24 cellular contexts compared by ENCODE assay signal in genomic region chr17:80141463-80142165, GRCh38. TPM values are rescaled to one million over a fixed set of nuclear protein-coding genes. Genes with fewer than 3 reads are reported as not detected.
A peak's percentile ranks its signal among the peaks of the same experiment; 100 is the strongest.
DNase-seq lines count a peak whose midpoint lies in the region; ATAC-seq, FAIRE-seq and TF ChIP-seq lines count a peak whose summit lies in the region.
"Had no signal": no experiment of that assay in that cellular context is flagged by ENCODE, and none has a peak within 500 bp of the region (broad histone marks: within the 10 kb centered on the region; RNA-seq: fewer than 3 reads in every experiment).

No MANE protein-coding gene starts in this region.

- POLR2A ChIA-PET in A549 (lab: Yijun Ruan, JAX), result no interaction called here
- POLR2A ChIA-PET in GM12878 (lab: Charles Lee), result no interaction called here

- H3K9ac ChIP-seq in GM12878 (ENCODE audit: control insufficient read depth, insufficient read depth, low read length) (no peak overlapping the region), neuronal stem cell (ENCODE audit: low read depth, low read length, poor library complexity) (no peak overlapping the region), GM23248 (no peak overlapping the region)

- TF ChIP-seq RAD21 in A549 (conservative IDR thresholded peaks at IDR 0.05 in 1 of 2, IDR thresholded peaks at IDR 0.05 in 1 of 2) (no peak), GM12878 (IDR thresholded peaks at IDR 0.05; ENCODE audit: insufficient read depth, low read depth, low read length) (no peak)

- no peak overlapping the region for H4K8ac ChIP-seq in neuronal stem cell (ENCODE audit: low read depth, low read length)

- no peaks in the 10 kb centered on the region for H3K27me3 ChIP-seq in GM12878 (replicated peaks in 1 of 2; ENCODE audit: control insufficient read depth in 2 of 2, insufficient read depth in 2 of 2, low read length in 1 of 2)
- no peaks in the 10 kb centered on the region for H3K27me3 ChIP-seq in neuronal stem cell (ENCODE audit: control insufficient read depth in 3 of 3, insufficient read depth in 3 of 3, low read depth in 1 of 3, low read length in 3 of 3)
- no peaks in the 10 kb centered on the region for H3K27me3 ChIP-seq in GM23248 (replicated peaks; ENCODE audit: insufficient read depth)
- no peaks in the 10 kb centered on the region for H3K27me3 ChIP-seq in psoas muscle (ENCODE audit: insufficient read depth in 3 of 3, low read length in 2 of 3)
- H3K27me3 ChIP-seq: SJCRH30 had no signal

- no TSS peak for BruUV-seq in GM12878 (replicated peaks; lab: Mats Ljungman, UMichigan)

- no peaks in the 10 kb centered on the region for H3K27me3 Mint-ChIP-seq in activated T-cell treated with anti-CD3 and anti-CD28 coated beads, Interleukin-2, amount 50 U/mL, for 72 hours (ENCODE audit: low read depth)
- no peaks in the 10 kb centered on the region for H3K27me3 Mint-ChIP-seq in activated T-cell treated with anti-CD3 and anti-CD28 coated beads, Interleukin-2, amount 50 U/mL, for 4 hours (ENCODE audit: low read depth)

- H3K9me2 ChIP-seq in GM23248 (ENCODE audit: insufficient read depth), result no peaks in the 10 kb centered on the region

- H3K27ac ChIP-seq in A549 (no peak overlapping the region), GM12878 (ENCODE audit: control insufficient read depth, insufficient read depth) (no peak overlapping the region), neuronal stem cell (replicated peaks; ENCODE audit: low read length) (peak overlapping the region; percentile 9), GM23248 (no peak overlapping the region), psoas muscle (no peak overlapping the region)
- H3K27ac ChIP-seq: SJCRH30 had no signal

- H3F3A ChIP-seq in GM23248 (ENCODE audit: insufficient read depth), result no peaks in the 10 kb centered on the region

- SMC1A ChIA-PET in GM12878 (lab: Charles Lee; ENCODE audit: uncharacterized antibody, unreplicated experiment), result interaction anchor here (0.6 kb wide), 1 partner anchor 11 kb away, joined by 3 read pairs; no protein-coding TSS in a partner anchor

- TF ChIP-seq POLR2A in A549 (IDR thresholded peaks at IDR 0.05; ENCODE audit: low read length) (no peak), GM12878 (IDR thresholded peaks at IDR 0.05; ENCODE audit: low read depth, low read length) (no peak)

- 95% methylated on average over 7 of the region's 7 CpGs for WGBS in A549 (ENCODE audit: missing lambda C conversion rate)
- 97% methylated on average over 7 of the region's 7 CpGs for WGBS in GM12878 (ENCODE audit: insufficient coverage, insufficient replicate concordance, low lambda C conversion rate, missing lambda C conversion rate)
- no CpG with 5 or more reads among the region's 7 CpGs for WGBS in neuronal stem cell (ENCODE audit: extremely low coverage in 2 of 2, insufficient read length in 2 of 2, insufficient replicate concordance in 1 of 2), 2 donors
- WGBS in GM23248 (ENCODE audit: low coverage in 1 of 2, low lambda C conversion rate in 2 of 2, missing lambda C conversion rate in 2 of 2), 2 experiments, result 90 to 95% methylated on average over 7 of the region's 7 CpGs
- WGBS in psoas muscle, 3 donors, result 88 to 90% (median 89%) methylated on average over 7 of the region's 7 CpGs

- peaks cover 23% of the 10 kb centered on the region for H3K4me1 Mint-ChIP-seq in activated T-cell treated with anti-CD3 and anti-CD28 coated beads, Interleukin-2, amount 50 U/mL, for 72 hours (ENCODE audit: low read depth)
- peaks cover 20% of the 10 kb centered on the region for H3K4me1 Mint-ChIP-seq in activated T-cell treated with anti-CD3 and anti-CD28 coated beads, Interleukin-2, amount 50 U/mL, for 4 hours (ENCODE audit: low read depth)

- H3K27ac Mint-ChIP-seq in activated T-cell treated with anti-CD3 and anti-CD28 coated beads, Interleukin-2, amount 50 U/mL, for 72 hours, result peak overlapping the region; percentile 59
- H3K27ac Mint-ChIP-seq: GM23338 had no signal

- in situ Hi-C loops in GM12878 (cut with MboI), result no loop called here
- in situ Hi-C loops in GM23248 (cut with MboI), result no loop called here

- CTCF ChIA-PET in A549 (lab: Yijun Ruan, JAX), result interaction anchor here (0.8 to 3.4 kb wide), 6 partner anchors 8 to 133 kb away, joined by 3 to 21 read pairs (median 6); partner anchors contain the start of gene GAA
- CTCF ChIA-PET in GM12878 (lab: Yijun Ruan, JAX), result interaction anchor here (0.9 to 4.9 kb wide), 3 partner anchors 21 to 60 kb away, joined by 3 to 21 read pairs (median 3); partner anchors contain the start of gene GAA

- RAD21 ChIA-PET in GM12878 (lab: Charles Lee; ENCODE audit: unreplicated experiment), result no interaction called here

- H3K18ac ChIP-seq in neuronal stem cell (ENCODE audit: low read length), result no peak overlapping the region

- no peak for ATAC-seq in activated T-cell treated with anti-CD3 and anti-CD28 coated beads, Interleukin-2, amount 50 U/mL, for 72 hours (replicated peaks in 1 of 2)
- ATAC-seq in activated T-cell treated with anti-CD3 and anti-CD28 coated beads, Interleukin-2, amount 50 U/mL, for 4 hours, result no peak
- ATAC-seq in A549 (no peak), GM12878 (no peak), psoas muscle (no peak)
- ATAC-seq: GM23338, PC-3 had no signal

- H3K79me2 ChIP-seq in GM12878 (ENCODE audit: control insufficient read depth, insufficient read depth, low read length) (peaks cover 38% of the 10 kb centered on the region), GM23248 (ENCODE audit: insufficient read depth) (peaks cover 63% of the 10 kb centered on the region)

- peaks cover 9% of the 10 kb centered on the region for H3K79me1 ChIP-seq in neuronal stem cell (ENCODE audit: low read depth, low read length)

- no peak overlapping the region for H3K4me3 ChIP-seq in A549
- H3K4me3 ChIP-seq in GM12878, result 0 out of 2 replicates have a peak overlapping the region, but pooled peaks have one; percentile 1
- no peak overlapping the region for H3K4me3 ChIP-seq in neuronal stem cell (ENCODE audit: low read length in 2 of 2)
- H3K4me3 ChIP-seq in GM23248, result no peak overlapping the region
- H3K4me3 ChIP-seq in psoas muscle, result no peak overlapping the region
- H3K4me3 ChIP-seq: GM23338, SJCRH30 had no signal

- H3K4me2 ChIP-seq in A549 (no peak overlapping the region), GM12878 (ENCODE audit: control insufficient read depth, insufficient read depth) (0 out of 2 replicates have a peak overlapping the region, but pooled peaks have one; percentile 31), neuronal stem cell (ENCODE audit: insufficient read depth, low read length, poor library complexity, severe bottlenecking) (no peak overlapping the region), GM23248 (ENCODE audit: unreplicated experiment) (no peak overlapping the region)
- H3K4me2 ChIP-seq: GM23338 had no signal

- H3K4me3 Mint-ChIP-seq in activated T-cell treated with anti-CD3 and anti-CD28 coated beads, Interleukin-2, amount 50 U/mL, for 72 hours, result no peak overlapping the region
- H3K4me3 Mint-ChIP-seq in activated T-cell treated with anti-CD3 and anti-CD28 coated beads, Interleukin-2, amount 50 U/mL, for 4 hours, result no peak overlapping the region
- H3K4me3 Mint-ChIP-seq: GM23338, H9 had no signal

- H2BK5ac ChIP-seq in neuronal stem cell (ENCODE audit: low read length), result no peak overlapping the region

- no peak overlapping the region for H2BK12ac ChIP-seq in neuronal stem cell (ENCODE audit: low read length)

- peaks cover 27 to 54% of the 10 kb centered on the region in 2 donors for H3K36me3 Mint-ChIP-seq in activated T-cell treated with anti-CD3 and anti-CD28 coated beads, Interleukin-2, amount 50 U/mL, for 72 hours (ENCODE audit: insufficient read depth in 2 of 2)
- H3K36me3 Mint-ChIP-seq in activated T-cell treated with anti-CD3 and anti-CD28 coated beads, Interleukin-2, amount 50 U/mL, for 4 hours (ENCODE audit: insufficient read depth), result peaks cover 57% of the 10 kb centered on the region

- no peak overlapping the region for H2BK15ac ChIP-seq in neuronal stem cell (ENCODE audit: low read length)

- no peak overlapping the region for H3K23ac ChIP-seq in neuronal stem cell (ENCODE audit: low read depth, low read length, poor library complexity)

- TF ChIP-seq EP300 in A549 (IDR thresholded peaks at IDR 0.05) (no peak), GM12878 (IDR thresholded peaks at IDR 0.05; ENCODE audit: borderline replicate concordance in 1 of 2, control insufficient read depth in 1 of 2, low read depth in 2 of 2, low read length in 2 of 2) (no peak)

- H4K20me1 ChIP-seq in GM12878 (ENCODE audit: control insufficient read depth, insufficient read depth) (0 out of 2 replicates have a peak, but pooled peaks cover 3% of the 10 kb centered on the region), GM23248 (ENCODE audit: insufficient read depth) (peaks cover 12% of the 10 kb centered on the region; the same call in 1 of the 2 replicates)

- H2AFZ ChIP-seq in GM12878 (ENCODE audit: control insufficient read depth, low read depth, low read length) (no peak overlapping the region), neuronal stem cell (ENCODE audit: low read length) (no peak overlapping the region), GM23248 (no peak overlapping the region)
- H2AFZ ChIP-seq: GM23338 had no signal

- intact Hi-C loops in GM12878 (cut with micrococcal nuclease; ENCODE audit: unreplicated experiment) (no loop called here), psoas muscle (cut with DNase I) (loop anchor here in 1 of 2 donors (5.0 kb wide), 1 partner anchor 39 kb away; the partner anchor contains the start of gene GAA)

- DNase-seq in activated T-cell treated with anti-CD3 and anti-CD28 coated beads, Interleukin-2, amount 50 U/mL, for 72 hours, result no peak
- DNase-seq in activated T-cell treated with anti-CD3 and anti-CD28 coated beads, Interleukin-2, amount 50 U/mL, for 4 hours, result no peak
- DNase-seq in A549 (ENCODE audit: low read depth in 1 of 2, low spot score in 1 of 2), result no peak
- no peak for DNase-seq in GM12878 (ENCODE audit: low read depth, low spot score)
- no peak for DNase-seq in neuronal stem cell (ENCODE audit: low spot score)
- DNase-seq in GM23248, result no peak
- DNase-seq in psoas muscle, result no peak
- DNase-seq: 8988T; Calu3; DND-41; H9; KBM-7; MM.1S; NCI-H2029; NCI-H446; NCI-H526; NCI-H82; NK-92 treated with Interleukin-12 subunit alpha and Interleukin-12 subunit beta, amount 100 ng/mL, for 24 hours; PC-3; SJCRH30 had no signal

- peaks cover 19% of the 10 kb centered on the region for H3K4me1 ChIP-seq in A549
- peaks cover 11% of the 10 kb centered on the region for H3K4me1 ChIP-seq in GM12878 (ENCODE audit: control insufficient read depth, insufficient read depth, low read length)
- H3K4me1 ChIP-seq in neuronal stem cell (ENCODE audit: control insufficient read depth in 2 of 2, insufficient read depth in 1 of 2, low read depth in 1 of 2, low read length in 2 of 2), result peaks cover 7 to 14% of the 10 kb centered on the region in 2 donors
- peaks cover 18% of the 10 kb centered on the region; the same call in 1 of the 2 replicates for H3K4me1 ChIP-seq in GM23248 (ENCODE audit: insufficient read depth)
- peaks cover 11% of the 10 kb centered on the region for H3K4me1 ChIP-seq in psoas muscle

- H3K9me3 ChIP-seq in A549 (no peaks in the 10 kb centered on the region), GM12878 (replicated peaks; ENCODE audit: control insufficient read depth, insufficient read depth, low read length) (no peaks in the 10 kb centered on the region), neuronal stem cell (replicated peaks in 1 of 2; ENCODE audit: control insufficient read depth in 2 of 2, insufficient read depth in 1 of 2, low read depth in 1 of 2, low read length in 2 of 2) (no peaks in the 10 kb centered on the region), GM23248 (ENCODE audit: low read depth) (no peaks in the 10 kb centered on the region), psoas muscle (no peaks in the 10 kb centered on the region)
- H3K9me3 ChIP-seq: SJCRH30 had no signal

- H3K14ac ChIP-seq in neuronal stem cell (ENCODE audit: low read length), result no peak overlapping the region

- FAIRE-seq in A549 (lab: Jason Lieb, UNC) (no peak), GM12878 (lab: Jason Lieb, UNC) (no peak)
- FAIRE-seq: GM18507 had no signal

- H3K36me3 ChIP-seq in GM12878 (ENCODE audit: control insufficient read depth in 2 of 2, insufficient read depth in 2 of 2, low read length in 1 of 2) (peaks cover 33 to 36% of the 10 kb centered on the region in 2 experiments), neuronal stem cell (replicated peaks in 1 of 2; ENCODE audit: control insufficient read depth in 2 of 2, insufficient read depth in 2 of 2, low read length in 2 of 2) (peaks cover 36 to 91% of the 10 kb centered on the region in 2 donors), GM23248 (ENCODE audit: low read depth) (peaks cover 66% of the 10 kb centered on the region), psoas muscle (ENCODE audit: insufficient read depth in 1 of 2, low read depth in 1 of 2) (peaks cover 21 to 76% of the 10 kb centered on the region in 2 donors)

- H3K4ac ChIP-seq in neuronal stem cell (ENCODE audit: low read length), result no peak overlapping the region

- H2AK5ac ChIP-seq in neuronal stem cell (ENCODE audit: low read depth, low read length), result no peak overlapping the region

- H3K9me3 Mint-ChIP-seq in activated T-cell treated with anti-CD3 and anti-CD28 coated beads, Interleukin-2, amount 50 U/mL, for 72 hours, result no peaks in the 10 kb centered on the region
- H3K9me3 Mint-ChIP-seq in activated T-cell treated with anti-CD3 and anti-CD28 coated beads, Interleukin-2, amount 50 U/mL, for 4 hours, result no peaks in the 10 kb centered on the region
- H3K9me3 Mint-ChIP-seq: GM23338, H9 had no signal

- H4K91ac ChIP-seq in neuronal stem cell (ENCODE audit: low read depth, low read length, poor library complexity), result no peak overlapping the region

- H2BK120ac ChIP-seq in neuronal stem cell (ENCODE audit: low read depth, low read length), result no peak overlapping the region

- TF ChIP-seq CTCF in A549 (IDR thresholded peaks at IDR 0.05), result no peak
- TF ChIP-seq CTCF in GM12878 (IDR thresholded peaks at IDR 0.05 in 2 of 3, conservative IDR thresholded peaks at IDR 0.05 in 1 of 3; ENCODE audit: control insufficient read depth in 2 of 3, extremely low read depth in 1 of 3, insufficient read depth in 1 of 3, low read depth in 3 of 3, low read length in 3 of 3), result no peak
- TF ChIP-seq CTCF in psoas muscle (IDR thresholded peaks at IDR 0.05), result no peak

RNA-seq across cellular contexts. Expression of gene EIF4A3, which starts 5.3 kb away (rescaled TPM):
- 100 to 1,000 TPM in 1 of 2 donors, 10 to 100 TPM in 1; 91.8 to 104 TPM for total RNA-seq in activated T-cell treated with anti-CD3 and anti-CD28 coated beads, Interleukin-2, amount 50 U/mL, for 72 hours
- total RNA-seq in activated T-cell treated with anti-CD3 and anti-CD28 coated beads, Interleukin-2, amount 50 U/mL, for 4 hours, result 100 to 1,000 TPM; 228 to 251 (median 230) TPM
- 181 and 201 TPM in 2 replicates for polyA plus RNA-seq in A549 (2011; rRNA removed)
- polyA plus RNA-seq in A549 (2012; cell fraction: cytosol; rRNA removed), result 517 and 750 TPM in 2 replicates
- 1,131 and 1,135 TPM in 2 replicates for polyA plus RNA-seq in A549 (2012; cell fraction: nucleus; rRNA removed)
- 180 to 196 TPM (median 189 TPM) in 3 replicates for polyA plus RNA-seq in A549 (2017; fragmentation: RNase III; extraction: RNeasy Plus Mini Kit Qiagen cat#74134 plus additional on column Dnase treatment)
- 107 and 110 TPM in 2 replicates for polyA minus RNA-seq in A549 (2011; rRNA and poly(A)+ RNA removed)
- 54.9 and 72.6 TPM in 2 replicates for total RNA-seq in GM12878 (2013; cell fraction: nucleolus; rRNA removed)
- total RNA-seq in GM12878 (2014; rRNA removed), result 93.1 and 100.0 TPM in 2 replicates
- total RNA-seq in GM12878 (2014; rRNA removed; fragmentation: Illumina TruSeq; extraction: Trizol), result 84.8 and 101 TPM in 2 replicates
- total RNA-seq in GM12878 (2021), result 113 and 114 TPM in 2 replicates
- polyA plus RNA-seq in GM12878 (2011; ENCODE audit: low read depth), result 78.3 TPM
- 128 and 135 TPM in 2 replicates for polyA plus RNA-seq in GM12878 (2011; rRNA removed)
- 99.2 and 109 TPM in 2 replicates for polyA plus RNA-seq in GM12878 (2011; cell fraction: cytosol; rRNA removed)
- polyA plus RNA-seq in GM12878 (2011; cell fraction: nucleus; rRNA removed), result 71.8 and 83.1 TPM in 2 replicates
- polyA plus RNA-seq in GM12878 (2012), result 83.2 and 93.8 TPM in 2 replicates
- 91.3 and 98.2 TPM in 2 replicates for polyA plus RNA-seq in GM12878 (2014; fragmentation: Illumina TruSeq; extraction: Trizol)
- polyA plus RNA-seq in GM12878 (2014; fragmentation: Nextera tagmentation; extraction: Ambion mirVana), result 100 to 1,000 TPM in 1 of 2 experiments, 10 to 100 TPM in 1; 53.3 to 106 TPM
- polyA plus RNA-seq in GM12878 (2014; rRNA removed), result 91.5 and 93.4 TPM in 2 replicates
- 100 to 1,000 TPM; 217 to 225 TPM for polyA plus RNA-seq in GM12878 (2016; fragmentation: Nextera tagmentation; extraction: Ambion mirVana)
- 71.4 and 81.0 TPM in 2 replicates for polyA minus RNA-seq in GM12878 (2011; rRNA and poly(A)+ RNA removed)
- polyA minus RNA-seq in GM12878 (2011; cell fraction: cytosol; rRNA and poly(A)+ RNA removed), result 32.2 and 40.4 TPM in 2 replicates
- 19.1 and 32.2 TPM in 2 replicates for polyA minus RNA-seq in GM12878 (2011; cell fraction: nucleus; rRNA and poly(A)+ RNA removed)
- polyA plus RNA-seq in neuronal stem cell (2013, experiment 1 of 2), result 66.1 TPM
- 64.7 TPM for polyA plus RNA-seq in neuronal stem cell (2013, experiment 2 of 2)
- 75.1 and 84.5 TPM in 2 replicates for total RNA-seq in GM23248 (2014; rRNA removed; shearing (Covaris generic))
- polyA plus RNA-seq in GM23248 (2016; fragmentation: Nextera tagmentation; extraction: Ambion mirVana), result 129 and 131 TPM in 2 replicates
- 10 to 100 TPM; 30.1 to 51.2 (median 37.7) TPM for total RNA-seq in psoas muscle
- 10 to 100 TPM; 26.7 to 77.0 (median 33.5) TPM for polyA plus RNA-seq in psoas muscle

RNA-seq across cellular contexts. Expression of gene CARD14, which starts 28.2 kb away (rescaled TPM):
- under 1 TPM in 1 of 2 donors, not detected in 1; 0.39 TPM for total RNA-seq in activated T-cell treated with anti-CD3 and anti-CD28 coated beads, Interleukin-2, amount 50 U/mL, for 72 hours
- total RNA-seq in activated T-cell treated with anti-CD3 and anti-CD28 coated beads, Interleukin-2, amount 50 U/mL, for 4 hours, result not detected
- polyA plus RNA-seq in A549 (2011; rRNA removed) (0.11 and 0.18 TPM in 2 replicates), A549 (2017; fragmentation: RNase III; extraction: RNeasy Plus Mini Kit Qiagen cat#74134 plus additional on column Dnase treatment) (0.08 to 0.26 TPM (median 0.17 TPM) in 3 replicates), GM12878 (2011; rRNA removed) (not detected in 2 replicates), GM12878 (2014; fragmentation: Illumina TruSeq; extraction: Trizol) (not detected in 2 replicates), GM12878 (2014; fragmentation: Nextera tagmentation; extraction: Ambion mirVana) (not detected), GM12878 (2014; rRNA removed) (not detected in 2 replicates), GM12878 (2016; fragmentation: Nextera tagmentation; extraction: Ambion mirVana) (under 1 TPM; 0.08 to 0.15 TPM), GM23248 (2016; fragmentation: Nextera tagmentation; extraction: Ambion mirVana) (0.05 and 0.06 TPM in 2 replicates), psoas muscle (under 1 TPM in 2 of 3 donors, not detected in 1; 0.05 to 0.06 TPM)
- 0.12 and 0.18 TPM in 2 replicates for polyA plus RNA-seq in A549 (2012; cell fraction: cytosol; rRNA removed)
- 0.66 and 0.71 TPM in 2 replicates for polyA plus RNA-seq in A549 (2012; cell fraction: nucleus; rRNA removed)
- polyA minus RNA-seq in A549 (2011; rRNA and poly(A)+ RNA removed), result 0.15 and 0.17 TPM in 2 replicates
- total RNA-seq in GM12878 (2013; cell fraction: nucleolus; rRNA removed), result 0.20 and 0.58 TPM in 2 replicates
- total RNA-seq in GM12878 (2014; rRNA removed) (not detected in 2 replicates), GM12878 (2014; rRNA removed; fragmentation: Illumina TruSeq; extraction: Trizol) (not detected in 2 replicates), GM12878 (2021) (not detected in 2 replicates), psoas muscle (under 1 TPM in 1 of 4 donors, not detected in 3; 0.32 TPM)
- polyA plus RNA-seq in GM12878 (2011; ENCODE audit: low read depth), result not detected
- 0.06 TPM in 1 of 2 replicates, not detected in the other for polyA plus RNA-seq in GM12878 (2011; cell fraction: cytosol; rRNA removed)
- 0.03 and 0.13 TPM in 2 replicates for polyA plus RNA-seq in GM12878 (2011; cell fraction: nucleus; rRNA removed)
- 0.18 and 0.20 TPM in 2 replicates for polyA plus RNA-seq in GM12878 (2012)
- polyA minus RNA-seq in GM12878 (2011; rRNA and poly(A)+ RNA removed), result not detected in 2 replicates
- polyA minus RNA-seq in GM12878 (2011; cell fraction: cytosol; rRNA and poly(A)+ RNA removed), result not detected in 2 replicates
- not detected in 2 replicates for polyA minus RNA-seq in GM12878 (2011; cell fraction: nucleus; rRNA and poly(A)+ RNA removed)
- 0.20 TPM for polyA plus RNA-seq in neuronal stem cell (2013, experiment 1 of 2)
- 0.22 TPM for polyA plus RNA-seq in neuronal stem cell (2013, experiment 2 of 2)
- not detected in 2 replicates for total RNA-seq in GM23248 (2014; rRNA removed; shearing (Covaris generic))
- total RNA-seq: LHCN-M2 had no signal
- polyA plus RNA-seq: BJ had no signal

RNA-seq across cellular contexts. Expression of gene GAA, which starts 40.2 kb away (rescaled TPM):
- 10 to 100 TPM; 31.7 to 37.1 TPM for total RNA-seq in activated T-cell treated with anti-CD3 and anti-CD28 coated beads, Interleukin-2, amount 50 U/mL, for 72 hours
- total RNA-seq in activated T-cell treated with anti-CD3 and anti-CD28 coated beads, Interleukin-2, amount 50 U/mL, for 4 hours, result 10 to 100 TPM; 16.1 to 18.6 (median 16.7) TPM
- polyA plus RNA-seq in A549 (2011; rRNA removed) (5.7 and 9.5 TPM in 2 replicates), A549 (2017; fragmentation: RNase III; extraction: RNeasy Plus Mini Kit Qiagen cat#74134 plus additional on column Dnase treatment) (36.5 to 48.2 TPM (median 47.4 TPM) in 3 replicates), GM12878 (2011; rRNA removed) (0.53 and 0.81 TPM in 2 replicates), GM12878 (2014; fragmentation: Illumina TruSeq; extraction: Trizol) (0.71 and 1.7 TPM in 2 replicates), GM12878 (2014; fragmentation: Nextera tagmentation; extraction: Ambion mirVana) (under 1 TPM; 0.18 to 0.40 TPM), GM12878 (2014; rRNA removed) (7.8 and 9.1 TPM in 2 replicates), GM12878 (2016; fragmentation: Nextera tagmentation; extraction: Ambion mirVana) (1 to 10 TPM; 7.3 to 8.3 TPM), GM23248 (2016; fragmentation: Nextera tagmentation; extraction: Ambion mirVana) (74.8 and 80.2 TPM in 2 replicates), psoas muscle (10 to 100 TPM; 19.6 to 24.3 (median 22.8) TPM)
- 15.9 and 22.2 TPM in 2 replicates for polyA plus RNA-seq in A549 (2012; cell fraction: cytosol; rRNA removed)
- polyA plus RNA-seq in A549 (2012; cell fraction: nucleus; rRNA removed), result 141 and 171 TPM in 2 replicates
- 6.0 and 9.8 TPM in 2 replicates for polyA minus RNA-seq in A549 (2011; rRNA and poly(A)+ RNA removed)
- 37.3 and 39.7 TPM in 2 replicates for total RNA-seq in GM12878 (2013; cell fraction: nucleolus; rRNA removed)
- total RNA-seq in GM12878 (2014; rRNA removed) (5.6 and 6.5 TPM in 2 replicates), GM12878 (2014; rRNA removed; fragmentation: Illumina TruSeq; extraction: Trizol) (1.4 and 2.5 TPM in 2 replicates), GM12878 (2021) (10.5 and 11.2 TPM in 2 replicates), psoas muscle (10 to 100 TPM; 27.3 to 42.4 (median 34.3) TPM)
- polyA plus RNA-seq in GM12878 (2011; ENCODE audit: low read depth), result 2.4 TPM
- 1.5 TPM in 2 replicates for polyA plus RNA-seq in GM12878 (2011; cell fraction: cytosol; rRNA removed)
- polyA plus RNA-seq in GM12878 (2011; cell fraction: nucleus; rRNA removed), result 11.8 and 15.6 TPM in 2 replicates
- 7.0 and 7.3 TPM in 2 replicates for polyA plus RNA-seq in GM12878 (2012)
- 0.44 and 0.93 TPM in 2 replicates for polyA minus RNA-seq in GM12878 (2011; rRNA and poly(A)+ RNA removed)
- polyA minus RNA-seq in GM12878 (2011; cell fraction: cytosol; rRNA and poly(A)+ RNA removed), result 1.3 and 2.1 TPM in 2 replicates
- polyA minus RNA-seq in GM12878 (2011; cell fraction: nucleus; rRNA and poly(A)+ RNA removed), result 4.4 and 4.7 TPM in 2 replicates
- polyA plus RNA-seq in neuronal stem cell (2013, experiment 1 of 2), result 50.1 TPM
- polyA plus RNA-seq in neuronal stem cell (2013, experiment 2 of 2), result 49.6 TPM
- total RNA-seq in GM23248 (2014; rRNA removed; shearing (Covaris generic)), result 120 and 127 TPM in 2 replicates
